1 cellular context compared by ENCODE assay signal in genomic region chr18:31102020-31102684, GRCh38.
TF ChIP-seq lines count a peak whose summit lies in the region.

DSC2 (minus strand) TSS chr18:31102421; CDS start chr18:31101971, 450 bp downstream.

TF ChIP-seq in HepG2, 621 proteins besides CTCF, POLR2A, EP300 and RAD21 (continued from another document):
- no peak for TF ChIP-seq ZNF318 (CRISPR knock-in tag; IDR thresholded peaks at IDR 0.05)
- no peak for TF ChIP-seq KDM6A (CRISPR knock-in tag; IDR thresholded peaks at IDR 0.05; ENCODE audit: low read depth)
- TF ChIP-seq ZFX (CRISPR knock-in tag; IDR thresholded peaks at IDR 0.05; ENCODE audit: low read depth): peak; percentile 85
- TF ChIP-seq BRD4 (CRISPR knock-in tag; IDR thresholded peaks at IDR 0.05): peak; percentile 83
- TF ChIP-seq NR2F6 (IDR thresholded peaks at IDR 0.05): peak; percentile 21; the same call in 1 of the 2 replicates
- peak; percentile 80; the same call in 1 of the 2 replicates for TF ChIP-seq NR2F6 (CRISPR knock-in tag; IDR thresholded peaks at IDR 0.05)
- TF ChIP-seq NFAT5 (CRISPR knock-in tag; IDR thresholded peaks at IDR 0.05): no peak
- no peak for TF ChIP-seq CEBPB (IDR thresholded peaks at IDR 0.05; ENCODE audit: borderline replicate concordance, low read depth, low read length)
- TF ChIP-seq THAP11 (CRISPR knock-in tag; IDR thresholded peaks at IDR 0.05): 0 out of 2 replicates have a peak, but pooled peaks have one; percentile 26
- no peak for TF ChIP-seq MAF1 (CRISPR knock-in tag; IDR thresholded peaks at IDR 0.05; ENCODE audit: borderline replicate concordance)
- TF ChIP-seq CREBL2 (CRISPR knock-in tag; IDR thresholded peaks at IDR 0.05; ENCODE audit: borderline replicate concordance): no peak
- no peak for TF ChIP-seq RFXANK (CRISPR knock-in tag; IDR thresholded peaks at IDR 0.05)
- TF ChIP-seq MEF2D (CRISPR knock-in tag; IDR thresholded peaks at IDR 0.05): no peak
- no peak for TF ChIP-seq KMT2B (CRISPR knock-in tag; IDR thresholded peaks at IDR 0.05)
- no peak for TF ChIP-seq ZNF691 (CRISPR knock-in tag; IDR thresholded peaks at IDR 0.05; ENCODE audit: borderline replicate concordance, low read depth)
- TF ChIP-seq ERF (CRISPR knock-in tag; IDR thresholded peaks at IDR 0.05): no peak
- 0 out of 2 replicates have a peak, but pooled peaks have one; percentile 50 for TF ChIP-seq ETV6 (CRISPR knock-in tag; conservative IDR thresholded peaks at IDR 0.05)
- no peak for TF ChIP-seq RFX3 (CRISPR knock-in tag; IDR thresholded peaks at IDR 0.05)
- no peak for TF ChIP-seq TARDBP (CRISPR knock-in tag; IDR thresholded peaks at IDR 0.05)
